ENCODE assay signal across 1 cellular context in genomic region chr1:113416515-113416914, GRCh38.
TF ChIP-seq lines count a peak whose summit lies in the region.

No MANE protein-coding gene starts in this region.

TF ChIP-seq in HEK293, 187 proteins besides CTCF, POLR2A, EP300 and RAD21:
- TF ChIP-seq GLI2 (tag by site-specific recombination; IDR thresholded peaks at IDR 0.05; ENCODE audit: borderline replicate concordance, low read depth) (no peak), PATZ1 (tag by site-specific recombination; IDR thresholded peaks at IDR 0.05) (no peak), IKZF3 (tag by site-specific recombination; IDR thresholded peaks at IDR 0.05) (peak; percentile 55), ZNF366 (tag by site-specific recombination; conservative IDR thresholded peaks at IDR 0.05) (peak; percentile 58; the same call in 1 of the 2 replicates), ZNF274 (IDR thresholded peaks at IDR 0.05; ENCODE audit: low read length) (no peak), ZNF274 (tag by site-specific recombination; IDR thresholded peaks at IDR 0.05; ENCODE audit: borderline replicate concordance) (no peak), ZSCAN16 (tag by site-specific recombination; IDR thresholded peaks at IDR 0.05) (no peak), ZNF670 (tag by site-specific recombination; IDR thresholded peaks at IDR 0.05; ENCODE audit: low read depth) (no peak), ZNF555 (tag by site-specific recombination; conservative IDR thresholded peaks at IDR 0.05) (no peak), KLF16 (tag by site-specific recombination; IDR thresholded peaks at IDR 0.05) (no peak), ZNF830 (tag by site-specific recombination; IDR thresholded peaks at IDR 0.05; ENCODE audit: low read depth) (no peak), ZSCAN18 (tag by site-specific recombination; IDR thresholded peaks at IDR 0.05) (no peak), ZEB2 (tag by site-specific recombination; IDR thresholded peaks at IDR 0.05) (peak; percentile 53; the same call in 1 of the 2 replicates), ZNF18 (tag by site-specific recombination; IDR thresholded peaks at IDR 0.05) (no peak), ZNF629 (tag by site-specific recombination; IDR thresholded peaks at IDR 0.05) (no peak)
TF ChIP-seq in HEK293: peak in this region for 3.
